ENCODE assay signal across 3 cellular contexts in genomic region chr6:110768057-110768456, GRCh38.
A peak's percentile ranks its signal among the peaks of the same experiment; 100 is the strongest.
TF ChIP-seq lines count a peak whose summit lies in the region.

No MANE protein-coding gene starts in this region.

TF ChIP-seq in HepG2, 621 proteins besides CTCF, POLR2A, EP300 and RAD21:
- TF ChIP-seq RNF2 (conservative IDR thresholded peaks at IDR 0.05; ENCODE audit: low read depth) (no peak), ZBTB7A (CRISPR knock-in tag; IDR thresholded peaks at IDR 0.05) (no peak), JUN (CRISPR knock-in tag; IDR thresholded peaks at IDR 0.05) (no peak), FOSL2 (CRISPR knock-in tag; IDR thresholded peaks at IDR 0.05) (no peak), DR1 (CRISPR knock-in tag; IDR thresholded peaks at IDR 0.05) (no peak), ZNF776 (CRISPR knock-in tag; IDR thresholded peaks at IDR 0.05) (no peak), ZNF7 (CRISPR knock-in tag; IDR thresholded peaks at IDR 0.05) (peak; percentile 93)
TF ChIP-seq in HepG2: peak in this region for 1.

TF ChIP-seq in HEK293, 187 proteins besides CTCF, POLR2A, EP300 and RAD21:
- TF ChIP-seq ZNF211 (tag by site-specific recombination; IDR thresholded peaks at IDR 0.05; ENCODE audit: low read depth) (no peak), SETDB1 (IDR thresholded peaks at IDR 0.05; ENCODE audit: insufficient read length, low read length) (peak; percentile 48)

TF ChIP-seq in K562, 482 proteins besides CTCF, POLR2A, EP300 and RAD21:
- TF ChIP-seq ZFP36 (IDR thresholded peaks at IDR 0.05; ENCODE audit: low read depth, low read length, partially characterized antibody) = peak; percentile 11
- peak; percentile 78; the same call in 1 of the 2 replicates for TF ChIP-seq ZNF57 (CRISPR knock-in tag; IDR thresholded peaks at IDR 0.05)
- no peak for TF ChIP-seq MYBL2 (IDR thresholded peaks at IDR 0.05; ENCODE audit: low read depth)
- no peak for TF ChIP-seq MYBL2 (CRISPR knock-in tag; IDR thresholded peaks at IDR 0.05; ENCODE audit: borderline replicate concordance)
- TF ChIP-seq HMG20B (CRISPR knock-in tag; IDR thresholded peaks at IDR 0.05) = no peak
- TF ChIP-seq SLC30A9 (CRISPR knock-in tag; IDR thresholded peaks at IDR 0.05) = no peak
